Comparison of ENCODE assay signal across 8 cellular contexts in genomic region chr3:12553921-12554391, GRCh38. TPM values are rescaled to one million over a fixed set of nuclear protein-coding genes. Genes with fewer than 3 reads are reported as not detected.
A peak's percentile ranks its signal among the peaks of the same experiment; 100 is the strongest.
DNase-seq lines count a peak whose midpoint lies in the region; ATAC-seq and TF ChIP-seq lines count a peak whose summit lies in the region.

No MANE protein-coding gene starts in this region.

- peaks cover 0 to 16% of the 10 kb centered on the region in 2 experiments; a peak in 2 of 4 replicates for H3K79me1 ChIP-seq in IMR-90 (ENCODE audit: low read depth in 1 of 2, low read length in 2 of 2)

- H4K8ac ChIP-seq in IMR-90 (ENCODE audit: low read depth in 2 of 2, low read length in 2 of 2), result peak overlapping the region; percentile 95 to 98

- H3K27me3 Mint-ChIP-seq in CD4-positive, alpha-beta T cell, result peaks cover 45% of the 10 kb centered on the region

- H3K14ac ChIP-seq in IMR-90 (replicated peaks; ENCODE audit: low read depth, low read length), result peak overlapping the region; percentile 91

- H3K4me1 ChIP-seq in IMR-90 (ENCODE audit: control insufficient read depth, insufficient read depth, low read length) (peaks cover 3% of the 10 kb centered on the region; the same call in 1 of the 2 replicates), fibroblast of lung (ENCODE audit: control insufficient read depth, extremely low read depth, insufficient read depth, low read length) (no peaks in the 10 kb centered on the region), ovary (ENCODE audit: insufficient read depth) (peaks cover 6% of the 10 kb centered on the region)

- peak overlapping the region; percentile 81 for H3K56ac ChIP-seq in IMR-90 (ENCODE audit: extremely low read depth, insufficient read depth, low read length)

- peaks cover 12% of the 10 kb centered on the region for H3K36me3 Mint-ChIP-seq in CD4-positive, alpha-beta T cell (ENCODE audit: low read depth)

- intact Hi-C loops in CD4-positive, alpha-beta T cell (cut with DNase I, micrococcal nuclease), result loop anchor here in 1 of 2 experiments (10.0 kb wide), 3 partner anchors 281 to 1279 kb away; partner anchors contain the start of gene ATG7
- intact Hi-C loops in IMR-90 (cut with micrococcal nuclease) (no loop called here), ovary (cut with DNase I) (no loop called here)

- peaks cover 27% of the 10 kb centered on the region for H3K27me3 ChIP-seq in CD4-positive, alpha-beta T cell (ENCODE audit: control insufficient read depth, insufficient read depth, low read length)
- H3K27me3 ChIP-seq in IMR-90 (ENCODE audit: control insufficient read depth, insufficient read depth, low read length) (no peaks in the 10 kb centered on the region), fibroblast of lung (ENCODE audit: control insufficient read depth, insufficient read depth, low read length) (no peaks in the 10 kb centered on the region), ovary (no peaks in the 10 kb centered on the region)

- peaks cover 39% of the 10 kb centered on the region for H3K4me1 Mint-ChIP-seq in CD4-positive, alpha-beta T cell (ENCODE audit: low read depth)

- H2AK9ac ChIP-seq in IMR-90 (replicated peaks; ENCODE audit: low read depth, low read length, poor library complexity), result peak overlapping the region; percentile 46

- H3K4me3 ChIP-seq in IMR-90 (ENCODE audit: insufficient read depth, low read depth, low read length) (peak overlapping the region; percentile 76), fibroblast of lung (replicated peaks in 1 of 4; ENCODE audit: control extremely low read depth in 1 of 4, insufficient read depth in 1 of 4, low read depth in 3 of 4, low read length in 4 of 4) (peak overlapping the region; percentile 33 to 71 (median 64)), ovary (peak overlapping the region; percentile 34)

- H3K36me3 ChIP-seq in IMR-90 (ENCODE audit: control insufficient read depth, insufficient read depth, low read length) (no peaks in the 10 kb centered on the region), fibroblast of lung (ENCODE audit: control insufficient read depth, insufficient read depth, low read length) (no peaks in the 10 kb centered on the region), ovary (no peaks in the 10 kb centered on the region)

- no peak for TF ChIP-seq RAD21 in IMR-90 (IDR thresholded peaks at IDR 0.05; ENCODE audit: low read length)

- no peak overlapping the region for H2AK5ac ChIP-seq in IMR-90 (ENCODE audit: low read depth, low read length)

- H4K20me1 ChIP-seq in IMR-90 (ENCODE audit: insufficient read depth, low read length) (peaks cover 17% of the 10 kb centered on the region), fibroblast of lung (ENCODE audit: control insufficient read depth, extremely low read depth, insufficient read depth, low read length) (peaks cover 2% of the 10 kb centered on the region)

- H3K79me2 ChIP-seq in fibroblast of lung (ENCODE audit: control insufficient read depth, insufficient read depth, low read length), result peaks cover 19% of the 10 kb centered on the region

- no peaks in the 10 kb centered on the region for H3K9me3 ChIP-seq in CD4-positive, alpha-beta T cell (ENCODE audit: control insufficient read depth, low read length)
- H3K9me3 ChIP-seq in IMR-90 (ENCODE audit: control insufficient read depth, insufficient read depth, low read length) (no peaks in the 10 kb centered on the region), fibroblast of lung (ENCODE audit: control insufficient read depth, insufficient read depth, low read depth, low read length) (no peaks in the 10 kb centered on the region), ovary (no peaks in the 10 kb centered on the region)

- peak overlapping the region; percentile 63; the same call in 1 of the 3 replicates for H2BK15ac ChIP-seq in IMR-90 (ENCODE audit: low read depth, low read length)

- no peak for TF ChIP-seq POLR2A in IMR-90 (IDR thresholded peaks at IDR 0.05; ENCODE audit: low read depth, low read length)
- TF ChIP-seq POLR2A in ovary (IDR thresholded peaks at IDR 0.05), result no peak

- no peaks in the 10 kb centered on the region for H3K9me3 Mint-ChIP-seq in CD4-positive, alpha-beta T cell

- H3K27ac Mint-ChIP-seq in CD4-positive, alpha-beta T cell, result no peak overlapping the region

- peak in 1 of 10 experiments; percentile 3 for DNase-seq in CD4-positive, alpha-beta T cell
- no peak for DNase-seq in IMR-90
- peak; percentile 69 for DNase-seq in UCSD-AML1 (lab: John Stamatoyannopoulos, UW; ENCODE audit: unreplicated experiment)
- DNase-seq in fibroblast of lung (ENCODE audit: low read depth in 2 of 2), result peak; percentile 37 to 53
- DNase-seq in ovary, result peak in 4 of 5 donors; percentile 15 to 46 (median 24)
- DNase-seq in OCI-M2 (lab: John Stamatoyannopoulos, UW; ENCODE audit: unreplicated experiment), result no peak
- no peak for DNase-seq in central memory CD4-positive, alpha-beta T cell

- in situ Hi-C loops in IMR-90 (cut with MboI; ENCODE audit: low sequenced_read_pairs), result no loop called here

- H4K5ac ChIP-seq in IMR-90 (ENCODE audit: low read depth, low read length), result peak overlapping the region; percentile 99

- peak overlapping the region; percentile 95 for H3K4me2 ChIP-seq in IMR-90 (ENCODE audit: low read depth, low read length)
- peak overlapping the region; percentile 81 for H3K4me2 ChIP-seq in fibroblast of lung (ENCODE audit: extremely low read depth, insufficient read depth, low read length)

- CTCF ChIA-PET in CD4-positive, alpha-beta T cell (lab: Charles Lee), result interaction anchor here (0.9 to 1.4 kb wide), 2 partner anchors 13 kb away, joined by 3 read pairs; no protein-coding TSS in a partner anchor
- CTCF ChIA-PET in IMR-90 (lab: Yijun Ruan, JAX), result interaction anchor here (0.6 to 1.5 kb wide), 2 partner anchors 10 to 256 kb away, joined by 3 to 5 read pairs; no protein-coding TSS in a partner anchor

- no peak for TF ChIP-seq EP300 in ovary (IDR thresholded peaks at IDR 0.05)

- peak overlapping the region; percentile 77 for H3K23ac ChIP-seq in IMR-90 (ENCODE audit: low read depth, low read length)

- no peak for TF ChIP-seq CTCF in CD4-positive, alpha-beta T cell (IDR thresholded peaks at IDR 0.05)
- TF ChIP-seq CTCF in IMR-90 (conservative IDR thresholded peaks at IDR 0.05; ENCODE audit: low read depth, low read length) (no peak), fibroblast of lung (conservative IDR thresholded peaks at IDR 0.05 in 1 of 2, IDR thresholded peaks at IDR 0.05 in 1 of 2; ENCODE audit: low read depth in 1 of 2, low read length in 2 of 2) (no peak), ovary (IDR thresholded peaks at IDR 0.05) (no peak)

- POLR2A ChIA-PET in CD4-positive, alpha-beta T cell (lab: Charles Lee), result interaction anchor here (1.3 to 2.2 kb wide), 2 partner anchors 70 to 110 kb away, joined by 6 to 9 read pairs; partner anchors contain the start of genes RAF1 and TSEN2
- POLR2A ChIA-PET in IMR-90 (lab: Charles Lee; ENCODE audit: unreplicated experiment), result no interaction called here

- peak overlapping the region; percentile 63 for H2BK5ac ChIP-seq in IMR-90 (ENCODE audit: low read depth, low read length, poor library complexity, severe bottlenecking)

- peak overlapping the region; percentile 94 for H4K91ac ChIP-seq in IMR-90 (ENCODE audit: insufficient read depth, low read depth, low read length)

- H3K18ac ChIP-seq in IMR-90 (ENCODE audit: low read depth, low read length), result peak overlapping the region; percentile 95

- peak overlapping the region; percentile 86 for H2BK120ac ChIP-seq in IMR-90 (ENCODE audit: low read depth, low read length)

- no peak for ATAC-seq in CD4-positive, alpha-beta T cell (ENCODE audit: poor library complexity)
- peak; percentile 2 for ATAC-seq in IMR-90 (ENCODE audit: low read depth)
- ATAC-seq in GM21576 (IDR thresholded peaks at IDR 0.05; ENCODE audit: unreplicated experiment), result no peak

- peak overlapping the region; percentile 71 for H3K4me3 Mint-ChIP-seq in CD4-positive, alpha-beta T cell

- H2AFZ ChIP-seq in IMR-90 (replicated peaks; ENCODE audit: low read length, poor library complexity), result peak overlapping the region; percentile 92
- H2AFZ ChIP-seq in fibroblast of lung (ENCODE audit: low read length), result peak overlapping the region; percentile 72

- H3K9me1 ChIP-seq in IMR-90 (ENCODE audit: insufficient read depth, low read length), result peaks cover 3% of the 10 kb centered on the region; the same call in 1 of the 2 replicates

- no peak overlapping the region for H3K27ac ChIP-seq in CD4-positive, alpha-beta T cell (ENCODE audit: low read depth, low read length)
- peak overlapping the region; percentile 76 for H3K27ac ChIP-seq in IMR-90 (ENCODE audit: insufficient read depth, low read length)
- peak overlapping the region; percentile 71 for H3K27ac ChIP-seq in fibroblast of lung (ENCODE audit: insufficient read depth, low read length)
- H3K27ac ChIP-seq in ovary, result no peak overlapping the region

- dilution Hi-C loops in IMR-90 (cut with HindIII; ENCODE audit: low sequenced_read_pairs, unreplicated experiment), result no loop called here

- BruUV-seq in IMR-90 (replicated peaks; lab: Mats Ljungman, UMichigan), result no TSS peak

- 16% methylated on average over 8 of the region's 26 CpGs; no CpG with 5 or more reads in 1 of the 2 experiments for WGBS in IMR-90 (ENCODE audit: extremely low coverage in 2 of 2, insufficient read length in 1 of 2), 2 experiments
- 6 to 12% (median 7%) methylated on average over 26 of the region's 26 CpGs for WGBS in ovary, 3 donors

- H2BK20ac ChIP-seq in IMR-90 (ENCODE audit: low read depth, low read length), result peak overlapping the region; percentile 57

- peak overlapping the region; percentile 92 for H3K4ac ChIP-seq in IMR-90 (ENCODE audit: low read depth, low read length)

- H3K9ac ChIP-seq in IMR-90 (ENCODE audit: low read depth, low read length), result peak overlapping the region; percentile 84
- peak overlapping the region; percentile 66 for H3K9ac ChIP-seq in fibroblast of lung (ENCODE audit: insufficient read depth, low read length)

RNA-seq across cellular contexts. Expression of gene MKRN2, which starts 2.9 kb away (rescaled TPM):
- 10 to 100 TPM; 19.0 to 20.3 TPM for total RNA-seq in CD4-positive, alpha-beta T cell
- total RNA-seq in IMR-90 (2012; rRNA removed) (65.6 and 65.8 TPM in 2 replicates), fibroblast of lung (28.8 and 37.7 TPM in 2 replicates), ovary (10 to 100 TPM; 23.8 to 42.3 (median 28.8) TPM)
- polyA plus RNA-seq in IMR-90 (2012; rRNA removed) (43.5 and 44.4 TPM in 2 replicates), fibroblast of lung (36.6 and 48.1 TPM in 2 replicates), ovary (10 to 100 TPM; 24.2 to 31.6 TPM)
- polyA plus RNA-seq in IMR-90 (2012; cell fraction: cytosol; rRNA removed), result 35.3 and 42.3 TPM in 2 replicates
- polyA plus RNA-seq in IMR-90 (2012; cell fraction: nucleus; rRNA removed; ENCODE audit: low replicate concordance), result 21.5 and 30.4 TPM in 2 replicates
- polyA plus RNA-seq in fibroblast of lung (2012), result 26.7 and 31.7 TPM in 2 replicates
- polyA minus RNA-seq in fibroblast of lung (ENCODE audit: low replicate concordance), result 25.1 and 46.9 TPM in 2 replicates

RNA-seq across cellular contexts. Expression of gene MKRN2OS, which starts 8.7 kb away (rescaled TPM):
- total RNA-seq in CD4-positive, alpha-beta T cell, result not detected
- not detected in 2 replicates for total RNA-seq in IMR-90 (2012; rRNA removed)
- polyA plus RNA-seq in IMR-90 (2012; rRNA removed), result not detected in 2 replicates
- polyA plus RNA-seq in IMR-90 (2012; cell fraction: cytosol; rRNA removed), result not detected in 2 replicates
- not detected in 2 replicates for polyA plus RNA-seq in IMR-90 (2012; cell fraction: nucleus; rRNA removed; ENCODE audit: low replicate concordance)
- total RNA-seq in fibroblast of lung, result not detected in 2 replicates
- polyA plus RNA-seq in fibroblast of lung, result not detected in 2 replicates
- not detected in 2 replicates for polyA plus RNA-seq in fibroblast of lung (2012)
- polyA minus RNA-seq in fibroblast of lung (ENCODE audit: low replicate concordance), result not detected in 2 replicates
- 1 to 10 TPM in 1 of 7 donors, under 1 TPM in 1, not detected in 5; 0.27 to 1.1 TPM for total RNA-seq in ovary
- not detected for polyA plus RNA-seq in ovary

Comparison
In these comparisons a context has a peak if more than half of its experiments do, and no peak if none do; other contexts are left out.
1. DNase-seq: peak in UCSD-AML1 (single experiment), fibroblast of lung (2 of 2) and ovary (4 of 5); none in IMR-90 (single experiment), OCI-M2 (single experiment) and central memory CD4-positive, alpha-beta T cell (single experiment).
2. H3K27ac ChIP-seq: peak in IMR-90 (single experiment) and fibroblast of lung (single experiment); none in CD4-positive, alpha-beta T cell (single experiment) and ovary (0 of 2).
3. Peak in every context shown above with its lines, with median percentiles within 50 percentile points of each other: H3K4me3 ChIP-seq.